Comparison of ENCODE assay signal across 8 cellular contexts in genomic region chr3:11846281-11847034, GRCh38. TPM values are rescaled to one million over a fixed set of nuclear protein-coding genes. Genes with fewer than 3 reads are reported as not detected.
DNase-seq lines count a peak whose midpoint lies in the region; ATAC-seq and TF ChIP-seq lines count a peak whose summit lies in the region.

A gene with protein sequence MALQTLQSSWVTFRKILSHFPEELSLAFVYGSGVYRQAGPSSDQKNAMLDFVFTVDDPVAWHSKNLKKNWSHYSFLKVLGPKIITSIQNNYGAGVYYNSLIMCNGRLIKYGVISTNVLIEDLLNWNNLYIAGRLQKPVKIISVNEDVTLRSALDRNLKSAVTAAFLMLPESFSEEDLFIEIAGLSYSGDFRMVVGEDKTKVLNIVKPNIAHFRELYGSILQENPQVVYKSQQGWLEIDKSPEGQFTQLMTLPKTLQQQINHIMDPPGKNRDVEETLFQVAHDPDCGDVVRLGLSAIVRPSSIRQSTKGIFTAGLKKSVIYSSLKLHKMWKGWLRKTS (minus strand): TSS chr3:11846885. CDS start chr3:11846636, 249 bp downstream.

- intact Hi-C loops in colonic mucosa (cut with DNase I) (no loop called here), left colon (cut with DNase I, micrococcal nuclease) (no loop called here)

- 0 out of 2 replicates have a peak, but pooled peaks cover 3% of the 10 kb centered on the region for H3K4me1 ChIP-seq in BE2C
- H3K4me1 ChIP-seq in colonic mucosa, result no peaks in the 10 kb centered on the region

- H3K27me3 ChIP-seq in BE2C, result no peaks in the 10 kb centered on the region
- H3K27me3 ChIP-seq in colonic mucosa, result no peaks in the 10 kb centered on the region

- peak within 1 kb of the TSS; percentile 93 to 94 for H3K9ac ChIP-seq in colonic mucosa (ENCODE audit: low read depth in 2 of 2, low read length in 2 of 2)

- peak within 1 kb of the TSS; percentile 81 for H3K27ac ChIP-seq in colonic mucosa

- DNase-seq in BE2C (peak; percentile 86), NCI-H510A (lab: John Stamatoyannopoulos, UW) (peak; percentile 67), colonic mucosa (peak; percentile 93), left colon (peak; percentile 92)
- peak; percentile 87 to 88 for DNase-seq in activated CD4-positive, alpha-beta T cell treated with anti-CD3 and anti-CD28 coated beads for 4 hours
- peak; percentile 94 for DNase-seq in stimulated activated CD4-positive, alpha-beta T cell treated with anti-CD3 and anti-CD28 coated beads, Interleukin-1b, Interleukin-23, amount 100 ng/mL, for 48 hours

- H3K4me3 ChIP-seq in BE2C (ENCODE audit: low read depth, low read length) (peak within 1 kb of the TSS; percentile 89), colonic mucosa (peak within 1 kb of the TSS; percentile 86)

- no peaks in the 10 kb centered on the region for H3K9me3 ChIP-seq in BE2C
- no peaks in the 10 kb centered on the region for H3K9me3 ChIP-seq in colonic mucosa

- no peaks in the 10 kb centered on the region for H3K36me3 ChIP-seq in BE2C
- no peaks in the 10 kb centered on the region for H3K36me3 ChIP-seq in colonic mucosa

- ATAC-seq in GM19043 (IDR thresholded peaks at IDR 0.05; ENCODE audit: low read depth, unreplicated experiment) (peak; percentile 100), HG03378 (IDR thresholded peaks at IDR 0.05; ENCODE audit: unreplicated experiment) (peak; percentile 99), left colon (peak; percentile 98)

- peak; percentile 54 for TF ChIP-seq CTCF in BE2C (IDR thresholded peaks at IDR 0.05; ENCODE audit: low read depth, low read length)
- TF ChIP-seq CTCF in colonic mucosa (IDR thresholded peaks at IDR 0.05), result peak; percentile 76

RNA-seq across cellular contexts. Expression of the gene that starts here (rescaled TPM):
- 8.9 TPM for polyA plus RNA-seq in BE2C (2012; ENCODE audit: insufficient read depth, insufficient read length, low read depth)
- total RNA-seq in colonic mucosa (10 to 100 TPM; 12.7 to 20.5 TPM), left colon (10 to 100 TPM; 20.1 to 21.5 TPM)

Comparison
In these comparisons a context has a peak if more than half of its experiments do, and no peak if none do; other contexts are left out.
1. Peak in every context shown above with its lines: DNase-seq, ATAC-seq, H3K4me3 ChIP-seq and H3K27ac ChIP-seq.